Comparison of ENCODE assay signal across 22 cellular contexts in the genomic region with DNA sequence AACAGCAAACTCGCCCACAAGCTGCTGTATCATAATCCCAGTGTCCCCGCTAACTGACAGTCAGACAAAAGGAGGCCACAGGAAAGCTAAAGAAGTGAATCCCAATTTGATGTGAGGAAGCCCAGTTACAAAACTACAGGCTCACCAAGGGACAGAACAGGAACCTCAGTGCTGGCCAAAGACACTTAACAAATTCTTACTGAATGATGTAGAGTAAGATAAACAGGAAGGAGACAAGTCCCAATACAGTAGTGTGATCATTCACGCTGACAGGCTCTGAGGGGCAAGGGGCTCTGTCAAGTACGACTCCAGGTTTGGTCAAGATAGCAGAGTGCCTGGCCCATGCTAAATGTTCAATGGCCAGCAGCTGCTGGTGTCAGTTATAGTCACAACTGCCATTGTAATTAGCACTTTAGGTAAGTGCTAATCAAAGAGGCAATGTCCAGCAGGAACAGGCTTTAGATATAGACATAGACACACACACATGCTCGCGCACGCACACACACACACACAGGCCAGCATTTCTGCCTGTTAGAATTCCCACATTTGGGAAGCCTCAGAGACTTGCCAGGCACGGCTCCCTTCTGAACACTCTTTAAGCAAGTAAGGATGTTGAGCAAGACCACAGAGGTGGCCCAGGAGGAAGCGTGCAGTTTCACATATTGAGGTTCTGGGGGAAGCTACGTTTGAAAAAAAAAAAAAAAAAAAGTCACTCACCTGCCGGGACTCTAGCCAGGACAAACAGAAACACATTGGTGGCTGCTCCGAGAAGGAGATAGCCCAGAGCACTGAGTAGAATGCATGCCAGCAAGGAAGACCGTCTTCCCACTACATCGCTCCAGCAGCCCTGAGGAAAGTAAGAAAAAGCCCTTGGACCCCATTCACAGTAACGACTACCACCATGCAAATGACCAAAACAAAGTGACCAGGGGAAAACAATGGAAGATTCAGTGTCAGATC. TPM values are rescaled to one million over a fixed set of nuclear protein-coding genes. Genes with fewer than 3 reads are reported as not detected.
DNase-seq lines count a peak whose midpoint lies in the region; ATAC-seq, FAIRE-seq and TF ChIP-seq lines count a peak whose summit lies in the region.
"Had no signal": no experiment of that assay in that cellular context is flagged by ENCODE, and none has a peak within 500 bp of the region (broad histone marks: within the 10 kb centered on the region; RNA-seq: fewer than 3 reads in every experiment).

No MANE protein-coding gene starts in this region.

- DNase-seq in astrocyte of the spinal cord (ENCODE audit: low read depth, low spot score) (peak; percentile 5), pancreas (peak in 3 of 6 donors; percentile 10 to 26 (median 13)), OCI-M1 (lab: John Stamatoyannopoulos, UW) (no peak), osteoblast (ENCODE audit: insufficient read length, low spot score, missing footprints) (no peak)
- DNase-seq: activated CD4-positive, alpha-beta T cell treated with anti-CD3 and anti-CD28 coated beads for 4 hours; activated naive CD8-positive, alpha-beta T cell treated with anti-CD3 and anti-CD28 coated beads, Interleukin-2, amount 50 U/mL, for 24 hours; CD4-positive, alpha-beta memory T cell; dermis blood vessel endothelial cell; foreskin fibroblast; NCI-H2081; stimulated activated CD4-positive, alpha-beta T cell treated with anti-CD3 and anti-CD28 coated beads, Interleukin-4, amount 100 ng/mL, for 4 hours; stimulated activated naive CD8-positive, alpha-beta T cell treated with anti-CD3 and anti-CD28 coated beads, Interleukin-15, amount 100 ng/mL, for 72 hours; transverse colon had no signal

- no peak for FAIRE-seq in pancreas (lab: Jason Lieb, UNC)
- FAIRE-seq: islet of Langerhans had no signal

- ATAC-seq in GM18907 (IDR thresholded peaks at IDR 0.05; ENCODE audit: unreplicated experiment) (peak; percentile 59), GM21723 (IDR thresholded peaks at IDR 0.05; ENCODE audit: unreplicated experiment) (peak; percentile 53), pancreas (peak; percentile 67 to 89 (median 76)), HG02981 (IDR thresholded peaks at IDR 0.05; ENCODE audit: unreplicated experiment) (no peak)
- ATAC-seq: activated naive CD8-positive, alpha-beta T cell treated with anti-CD3 and anti-CD28 coated beads, Interleukin-2, amount 50 U/mL, for 24 hours; natural killer cell treated with Interleukin-12 subunit alpha and Interleukin-12 subunit beta and Interleukin-15 and Interleukin-18, amount 100 ng/mL, for 72 hours; stimulated activated naive CD8-positive, alpha-beta T cell treated with anti-CD3 and anti-CD28 coated beads, Interleukin-15, amount 100 ng/mL, for 72 hours had no signal

- no peak overlapping the region for H2AFZ ChIP-seq in osteoblast (ENCODE audit: low read length)
- H2AFZ ChIP-seq: hepatocyte had no signal

- no peak overlapping the region for H3K4me2 ChIP-seq in osteoblast (ENCODE audit: insufficient read depth, low read length)
- H3K4me2 ChIP-seq: hepatocyte, KMS-11 had no signal

- H3K4me3 ChIP-seq in astrocyte of the spinal cord (ENCODE audit: low read depth, low read length) (no peak overlapping the region), pancreas (no peak overlapping the region), osteoblast (ENCODE audit: insufficient read depth, low read length) (no peak overlapping the region)
- H3K4me3 ChIP-seq: breast epithelium, hepatocyte, transverse colon had no signal

- intact Hi-C loops in pancreas (cut with DNase I): no loop called here

- H3K27me3 ChIP-seq in pancreas (no peaks in the 10 kb centered on the region), osteoblast (ENCODE audit: insufficient read depth, low read length) (no peaks in the 10 kb centered on the region)
- H3K27me3 ChIP-seq: breast epithelium, hepatocyte, transverse colon had no signal

- H3K36me3 ChIP-seq in pancreas (peaks cover 0 to 30% (median 0%) of the 10 kb centered on the region in 3 donors), osteoblast (ENCODE audit: insufficient read depth, low read length) (peaks cover 3% of the 10 kb centered on the region)
- H3K36me3 ChIP-seq: breast epithelium had no signal

- WGBS in pancreas, 2 donors: 41 to 45% methylated on average over 15 of the region's 15 CpGs

- H3K9me3 ChIP-seq in pancreas (no peaks in the 10 kb centered on the region), osteoblast (ENCODE audit: low read depth, low read length) (no peaks in the 10 kb centered on the region)
- H3K9me3 ChIP-seq: breast epithelium, transverse colon had no signal

- H4K20me1 ChIP-seq in osteoblast (ENCODE audit: insufficient read depth, low read length): no peaks in the 10 kb centered on the region

- TF ChIP-seq CTCF in astrocyte of the spinal cord (IDR thresholded peaks at IDR 0.05; ENCODE audit: low read depth, low read length) (no peak), pancreas (IDR thresholded peaks at IDR 0.05) (no peak), osteoblast (IDR thresholded peaks at IDR 0.05; ENCODE audit: extremely low read depth, low read depth, low read length) (no peak)

- H3K79me2 ChIP-seq in osteoblast (ENCODE audit: insufficient read depth, low read length): no peaks in the 10 kb centered on the region

- H3K27ac ChIP-seq in pancreas (no peak overlapping the region), osteoblast (ENCODE audit: low read depth, low read length) (no peak overlapping the region)
- H3K27ac ChIP-seq: epithelial cell of prostate, hepatocyte, KMS-11, transverse colon had no signal

- in situ Hi-C loops in astrocyte of the spinal cord (cut with HindIII; ENCODE audit: low sequenced_read_pairs): no loop called here

- peaks cover 0 to 6% (median 3%) of the 10 kb centered on the region in 3 donors for H3K4me1 ChIP-seq in pancreas
- H3K4me1 ChIP-seq in osteoblast (ENCODE audit: insufficient read depth, low read length): no peaks in the 10 kb centered on the region
- H3K4me1 ChIP-seq: breast epithelium, transverse colon had no signal

RNA-seq across cellular contexts. Expression of a gene that starts 35.4 kb away (rescaled TPM):
- 1 to 10 TPM; 1.8 to 4.1 (median 2.7) TPM for total RNA-seq in pancreas
- polyA plus RNA-seq in pancreas: 1 to 10 TPM in 1 of 2 donors, under 1 TPM in 1; 0.80 to 1.0 TPM
- total RNA-seq in osteoblast: 1.4 and 2.7 TPM in 2 replicates
